Comparison of ENCODE assay signal across 2 cellular contexts in genomic region chr3:74139648-74140047, GRCh38.
TF ChIP-seq lines count a peak whose summit lies in the region.

No MANE protein-coding gene starts in this region.

TF ChIP-seq in liver, 16 proteins besides CTCF, POLR2A, EP300 and RAD21 (continued from another document):
- TF ChIP-seq ZBTB33 (IDR thresholded peaks at IDR 0.05): no peak
- no peak for TF ChIP-seq HNF4A (conservative IDR thresholded peaks at IDR 0.05)
- TF ChIP-seq NR2F2 (IDR thresholded peaks at IDR 0.05): no peak
- no peak for TF ChIP-seq REST (IDR thresholded peaks at IDR 0.05)
- TF ChIP-seq ATF3 (IDR thresholded peaks at IDR 0.05): no peak
- TF ChIP-seq TAF1 (conservative IDR thresholded peaks at IDR 0.05): no peak
- no peak for TF ChIP-seq HNF4G (IDR thresholded peaks at IDR 0.05)

TF ChIP-seq in HepG2, 621 proteins besides CTCF, POLR2A, EP300 and RAD21 (continued from another document):
- TF ChIP-seq MLXIP (CRISPR knock-in tag; IDR thresholded peaks at IDR 0.05; ENCODE audit: borderline replicate concordance) (no peak), PRPF4 (IDR thresholded peaks at IDR 0.05; ENCODE audit: low read depth, low read length, poor library complexity, severe bottlenecking) (no peak)
